8 cellular contexts compared by ENCODE assay signal in the genomic region with DNA sequence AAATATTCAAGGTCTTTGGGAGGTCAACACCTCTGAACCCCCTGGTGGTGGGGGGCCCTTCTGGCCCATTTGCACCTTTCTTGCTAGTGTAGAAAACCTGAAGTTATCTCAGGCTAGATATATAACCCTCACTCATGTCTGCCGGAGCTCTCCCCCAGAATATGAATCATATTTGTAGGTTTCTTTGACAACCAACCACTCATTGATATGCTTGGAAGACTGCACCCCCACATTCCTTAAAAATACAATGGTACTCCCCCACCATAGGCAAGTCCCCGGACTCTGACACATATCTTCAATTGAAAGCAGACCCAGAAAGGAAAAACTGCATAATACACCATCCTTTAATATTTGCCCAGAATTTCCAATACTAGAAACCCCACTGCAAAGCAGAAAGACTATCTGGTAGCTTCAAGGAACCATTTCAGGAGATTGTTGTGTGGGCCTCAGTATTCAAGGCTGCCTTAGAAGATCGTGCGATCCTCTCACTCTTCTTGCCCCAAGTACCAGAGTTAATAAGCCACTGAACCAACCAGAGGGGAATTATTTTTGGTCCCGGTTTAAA. TPM values are rescaled to one million over a fixed set of nuclear protein-coding genes. Genes with fewer than 3 reads are reported as not detected.
A peak's percentile ranks its signal among the peaks of the same experiment; 100 is the strongest.
DNase-seq lines count a peak whose midpoint lies in the region; ATAC-seq and TF ChIP-seq lines count a peak whose summit lies in the region.

No MANE protein-coding gene starts in this region.

- TF ChIP-seq CTCF in HL-60 (IDR thresholded peaks at IDR 0.05; ENCODE audit: insufficient read depth, low read length) (no peak), left lung (IDR thresholded peaks at IDR 0.05) (no peak), testis (IDR thresholded peaks at IDR 0.05) (no peak)

- H3K27ac ChIP-seq in HL-60 (replicated peaks) (peak overlapping the region; percentile 99), angular gyrus (ENCODE audit: low read depth, low read length) (peak overlapping the region; percentile 92), left lung (peak overlapping the region; percentile 98 to 99), testis (peak overlapping the region; percentile 96 to 100)

- H3K9me3 ChIP-seq in left lung: no peaks in the 10 kb centered on the region
- H3K9me3 ChIP-seq in testis: no peaks in the 10 kb centered on the region

- 10 to 11% methylated on average over 5 of the region's 5 CpGs for WGBS in testis, 2 donors

- peaks cover 9 to 52% of the 10 kb centered on the region in 2 donors for H3K4me1 ChIP-seq in left lung
- H3K4me1 ChIP-seq in testis: peaks cover 31% of the 10 kb centered on the region

- intact Hi-C loops in left lung (cut with DNase I): no loop called here
- intact Hi-C loops in testis (cut with DNase I; ENCODE audit: low total_unique reads): no loop called here

- ATAC-seq in GM19463 (IDR thresholded peaks at IDR 0.05; ENCODE audit: unreplicated experiment) (peak; percentile 4), left lung (peak; percentile 0)

- DNase-seq in AG08396 (ENCODE audit: low spot score) (peak; percentile 9), HL-60 (ENCODE audit: low read depth in 1 of 2, low spot score in 1 of 2) (no peak), left lung (no peak), testis (no peak), AG08395 (ENCODE audit: low spot score) (no peak), midbrain (lab: John Stamatoyannopoulos, UW) (no peak)

- no peak for TF ChIP-seq POLR2A in testis (IDR thresholded peaks at IDR 0.05)

- peak overlapping the region; percentile 34 for H3K4me3 ChIP-seq in HL-60 (replicated peaks; ENCODE audit: insufficient read depth, low read length)
- peak overlapping the region; percentile 87 to 92 for H3K4me3 ChIP-seq in left lung
- H3K4me3 ChIP-seq in testis: peak overlapping the region; percentile 94 to 100

- H3K27me3 ChIP-seq in HL-60 (ENCODE audit: insufficient read depth, poor library complexity, severe bottlenecking) (no peaks in the 10 kb centered on the region), left lung (no peaks in the 10 kb centered on the region), testis (no peaks in the 10 kb centered on the region)

- H3K36me3 ChIP-seq in left lung: peaks cover 0 to 13% of the 10 kb centered on the region in 2 donors
- H3K36me3 ChIP-seq in testis (ENCODE audit: low read depth, missing control alignments): no peaks in the 10 kb centered on the region

RNA-seq across cellular contexts. Expression of a gene that starts 1.0 kb away (rescaled TPM):
- total RNA-seq in left lung (100 to 1,000 TPM in 1 of 2 donors, 10 to 100 TPM in 1; 95.9 to 102 TPM), testis (10 to 100 TPM; 70.9 to 87.4 TPM)
- 95.6 TPM for polyA plus RNA-seq in testis (ENCODE audit: insufficient read depth, low read depth, low replicate concordance)

RNA-seq across cellular contexts. Expression of a gene that starts 3.4 kb away (rescaled TPM):
- 1 to 10 TPM; 2.4 to 2.9 TPM for total RNA-seq in left lung
- 10 to 100 TPM in 1 of 2 donors, 1 to 10 TPM in 1; 9.7 to 20.3 TPM for total RNA-seq in testis
- 23.4 TPM for polyA plus RNA-seq in testis (ENCODE audit: insufficient read depth, low read depth, low replicate concordance)

RNA-seq across cellular contexts. Expression of a gene that starts 41.3 kb away (rescaled TPM):
- total RNA-seq in left lung (10 to 100 TPM; 15.5 to 16.0 TPM), testis (10 to 100 TPM; 36.0 to 42.6 TPM)
- polyA plus RNA-seq in testis (ENCODE audit: insufficient read depth, low read depth, low replicate concordance): 37.1 TPM

Comparison
In these comparisons a context has a peak if more than half of its experiments do, and no peak if none do; other contexts are left out.
1. H3K4me3 ChIP-seq: peak in every context shown above with its lines; median percentile 97 in testis; 90 in left lung; 34 in HL-60.